Comparison of ENCODE assay signal across 9 cellular contexts in genomic region chr3:108099679-108100428, GRCh38. TPM values are rescaled to one million over a fixed set of nuclear protein-coding genes. Genes with fewer than 3 reads are reported as not detected.
DNase-seq lines count a peak whose midpoint lies in the region; ATAC-seq and TF ChIP-seq lines count a peak whose summit lies in the region.
"Had no signal": no experiment of that assay in that cellular context is flagged by ENCODE, and none has a peak within 500 bp of the region (broad histone marks: within the 10 kb centered on the region; RNA-seq: fewer than 3 reads in every experiment).

No MANE protein-coding gene starts in this region.

- dilution Hi-C loops in IMR-90 (cut with HindIII; ENCODE audit: low sequenced_read_pairs, unreplicated experiment), result no loop called here

- TF ChIP-seq POLR2A in IMR-90 (IDR thresholded peaks at IDR 0.05; ENCODE audit: low read depth, low read length), result no peak

- intact Hi-C loops in IMR-90 (cut with micrococcal nuclease), result loop anchor here (10.0 kb wide), 1 partner anchor 205 kb away; no protein-coding TSS in a partner anchor

- no peak overlapping the region for H2BK20ac ChIP-seq in IMR-90 (ENCODE audit: low read depth, low read length)

- H3K56ac ChIP-seq in IMR-90 (ENCODE audit: extremely low read depth, insufficient read depth, low read length), result no peak overlapping the region

- H2AFZ ChIP-seq in IMR-90 (replicated peaks; ENCODE audit: low read length, poor library complexity) (no peak overlapping the region), hepatocyte (no peak overlapping the region)

- no peak overlapping the region for H2BK120ac ChIP-seq in IMR-90 (ENCODE audit: low read depth, low read length)

- DNase-seq in GDM1 (lab: John Stamatoyannopoulos, UW), result peak; percentile 89
- peak; percentile 6 for DNase-seq in IMR-90
- peak in 2 of 3 experiments; percentile 21 to 22 for DNase-seq in effector memory CD8-positive, alpha-beta T cell
- DNase-seq in 8988T, result no peak
- DNase-seq in hepatocyte (ENCODE audit: low spot score), result no peak
- DNase-seq in GM19240 (ENCODE audit: insufficient read length, low spot score), result no peak

- no peak overlapping the region for H3K18ac ChIP-seq in IMR-90 (ENCODE audit: low read depth, low read length)

- H4K8ac ChIP-seq in IMR-90 (ENCODE audit: low read depth in 2 of 2, low read length in 2 of 2), result no peak overlapping the region

- no peak overlapping the region for H2BK15ac ChIP-seq in IMR-90 (ENCODE audit: low read depth, low read length)

- H3K36me3 ChIP-seq in IMR-90 (ENCODE audit: control insufficient read depth, insufficient read depth, low read length) (no peaks in the 10 kb centered on the region), hepatocyte (replicated peaks; ENCODE audit: insufficient read depth, low read depth) (no peaks in the 10 kb centered on the region)

- no TSS peak for BruUV-seq in IMR-90 (replicated peaks; lab: Mats Ljungman, UMichigan)

- no peak overlapping the region for H3K4ac ChIP-seq in IMR-90 (ENCODE audit: low read depth, low read length)

- peaks cover 27 to 33% of the 10 kb centered on the region in 2 donors for H3K4me1 Mint-ChIP-seq in effector memory CD8-positive, alpha-beta T cell (ENCODE audit: low read depth in 2 of 2)

- H3K27me3 Mint-ChIP-seq in effector memory CD8-positive, alpha-beta T cell, result no peaks in the 10 kb centered on the region

- H3K4me1 ChIP-seq in IMR-90 (ENCODE audit: control insufficient read depth, insufficient read depth, low read length) (peaks cover 10% of the 10 kb centered on the region), hepatocyte (ENCODE audit: insufficient read depth) (no peaks in the 10 kb centered on the region)

- no peak overlapping the region for H2BK5ac ChIP-seq in IMR-90 (ENCODE audit: low read depth, low read length, poor library complexity, severe bottlenecking)

- H3K27ac Mint-ChIP-seq in effector memory CD8-positive, alpha-beta T cell, result peak overlapping the region in 1 of 2 donors; percentile 89

- H3K9me3 ChIP-seq in IMR-90 (ENCODE audit: control insufficient read depth, insufficient read depth, low read length) (no peaks in the 10 kb centered on the region), hepatocyte (ENCODE audit: low read depth) (no peaks in the 10 kb centered on the region)

- H3K23ac ChIP-seq in IMR-90 (ENCODE audit: low read depth, low read length), result peak overlapping the region; percentile 21; the same call in 1 of the 2 replicates

- in situ Hi-C loops in IMR-90 (cut with MboI; ENCODE audit: low sequenced_read_pairs), result no loop called here

- no peaks in the 10 kb centered on the region for H4K20me1 ChIP-seq in IMR-90 (ENCODE audit: insufficient read depth, low read length)
- no peaks in the 10 kb centered on the region for H4K20me1 ChIP-seq in hepatocyte (ENCODE audit: insufficient read depth, poor library complexity, severe bottlenecking)

- no peaks in the 10 kb centered on the region for H3K9me2 ChIP-seq in hepatocyte (replicated peaks; ENCODE audit: insufficient read depth)

- H3K27ac ChIP-seq in IMR-90 (ENCODE audit: insufficient read depth, low read length) (no peak overlapping the region), hepatocyte (no peak overlapping the region)
- H3K27ac ChIP-seq: SK-N-MC had no signal

- H3K9me3 Mint-ChIP-seq in effector memory CD8-positive, alpha-beta T cell, result no peaks in the 10 kb centered on the region

- H4K5ac ChIP-seq in IMR-90 (ENCODE audit: low read depth, low read length), result no peak overlapping the region

- no peaks in the 10 kb centered on the region for H3K79me2 ChIP-seq in hepatocyte

- no peaks in the 10 kb centered on the region for H3K36me3 Mint-ChIP-seq in effector memory CD8-positive, alpha-beta T cell (ENCODE audit: insufficient read depth)

- TF ChIP-seq RAD21 in IMR-90 (IDR thresholded peaks at IDR 0.05; ENCODE audit: low read length), result no peak

- no peaks in the 10 kb centered on the region for H3K79me1 ChIP-seq in IMR-90 (ENCODE audit: low read depth in 1 of 2, low read length in 2 of 2)

- peak; percentile 12 for ATAC-seq in GM19463 (IDR thresholded peaks at IDR 0.05; ENCODE audit: unreplicated experiment)
- ATAC-seq in IMR-90 (ENCODE audit: low read depth), result no peak
- peak; percentile 58 for ATAC-seq in effector memory CD8-positive, alpha-beta T cell (replicated peaks)
- ATAC-seq in HG03175 (IDR thresholded peaks at IDR 0.05; ENCODE audit: unreplicated experiment), result no peak

- H3K4me3 ChIP-seq in IMR-90 (ENCODE audit: insufficient read depth, low read depth, low read length) (no peak overlapping the region), hepatocyte (no peak overlapping the region)
- H3K4me3 ChIP-seq: SK-N-MC had no signal

- no peak overlapping the region for H4K91ac ChIP-seq in IMR-90 (ENCODE audit: insufficient read depth, low read depth, low read length)

- H3K27me3 ChIP-seq in IMR-90 (ENCODE audit: control insufficient read depth, insufficient read depth, low read length) (no peaks in the 10 kb centered on the region), hepatocyte (no peaks in the 10 kb centered on the region)

- CTCF ChIA-PET in IMR-90 (lab: Yijun Ruan, JAX), result interaction anchor here (0.6 kb wide), 1 partner anchor 10 kb away, joined by 3 read pairs; no protein-coding TSS in a partner anchor

- H3K4me2 ChIP-seq in IMR-90 (ENCODE audit: low read depth, low read length) (no peak overlapping the region), hepatocyte (no peak overlapping the region)

- POLR2A ChIA-PET in IMR-90 (lab: Charles Lee; ENCODE audit: unreplicated experiment), result no interaction called here

- H3K9me1 ChIP-seq in IMR-90 (ENCODE audit: insufficient read depth, low read length), result no peaks in the 10 kb centered on the region

- TF ChIP-seq CTCF in IMR-90 (conservative IDR thresholded peaks at IDR 0.05; ENCODE audit: low read depth, low read length) (no peak), hepatocyte (IDR thresholded peaks at IDR 0.05; ENCODE audit: poor library complexity) (no peak)

- no CpG with 5 or more reads among the region's 9 CpGs for WGBS in IMR-90 (ENCODE audit: extremely low coverage in 2 of 2, insufficient read length in 1 of 2), 2 experiments
- WGBS in hepatocyte (ENCODE audit: low lambda C conversion rate, missing lambda C conversion rate), result 90% methylated on average over 9 of the region's 9 CpGs

- H2AK9ac ChIP-seq in IMR-90 (replicated peaks; ENCODE audit: low read depth, low read length, poor library complexity), result no peak overlapping the region

- peak overlapping the region; percentile 66 for H3K14ac ChIP-seq in IMR-90 (replicated peaks; ENCODE audit: low read depth, low read length)

- H3K9ac ChIP-seq in IMR-90 (ENCODE audit: low read depth, low read length), result no peak overlapping the region

- H3K4me3 Mint-ChIP-seq in effector memory CD8-positive, alpha-beta T cell, result peak overlapping the region; percentile 20 to 57

- H2AK5ac ChIP-seq in IMR-90 (ENCODE audit: low read depth, low read length), result no peak overlapping the region

TF ChIP-seq in IMR-90, 13 proteins besides CTCF, POLR2A, EP300 and RAD21:
- TF ChIP-seq MAZ (IDR thresholded peaks at IDR 0.05; ENCODE audit: borderline replicate concordance, low read depth, low read length), result no peak
- TF ChIP-seq ELK1 (IDR thresholded peaks at IDR 0.05; ENCODE audit: borderline replicate concordance, low read depth, low read length), result no peak
- TF ChIP-seq MXI1 (IDR thresholded peaks at IDR 0.05; ENCODE audit: borderline replicate concordance, low read depth, low read length), result no peak
- no peak for TF ChIP-seq NFE2L2 (IDR thresholded peaks at IDR 0.05; ENCODE audit: low read depth, low read length)
- TF ChIP-seq SMC3 (IDR thresholded peaks at IDR 0.05; ENCODE audit: low read depth, low read length), result no peak
- no peak for TF ChIP-seq RCOR1 (IDR thresholded peaks at IDR 0.05; ENCODE audit: insufficient replicate concordance, low read length)
- TF ChIP-seq CEBPB (IDR thresholded peaks at IDR 0.05; ENCODE audit: low read depth, low read length), result no peak
- no peak for TF ChIP-seq MAFK (IDR thresholded peaks at IDR 0.05; ENCODE audit: low read depth, low read length)
- no peak for TF ChIP-seq USF2 (IDR thresholded peaks at IDR 0.05; ENCODE audit: low read depth, low read length)
- TF ChIP-seq BHLHE40 (IDR thresholded peaks at IDR 0.05; ENCODE audit: low read depth, low read length), result no peak
- TF ChIP-seq RFX5 (IDR thresholded peaks at IDR 0.05; ENCODE audit: low read depth, low read length), result no peak
- TF ChIP-seq FOS (IDR thresholded peaks at IDR 0.05; ENCODE audit: low read depth, low read length), result no peak
- no peak for TF ChIP-seq CHD1 (IDR thresholded peaks at IDR 0.05; ENCODE audit: low read depth, low read length)

RNA-seq across cellular contexts. Expression of gene CD47, which starts 9.0 kb away (rescaled TPM):
- total RNA-seq in IMR-90 (2012; rRNA removed), result 52.0 and 110 TPM in 2 replicates
- polyA plus RNA-seq in IMR-90 (2012; rRNA removed), result 32.2 and 45.9 TPM in 2 replicates
- polyA plus RNA-seq in IMR-90 (2012; cell fraction: cytosol; rRNA removed), result 21.8 and 23.3 TPM in 2 replicates
- polyA plus RNA-seq in IMR-90 (2012; cell fraction: nucleus; rRNA removed; ENCODE audit: low replicate concordance), result 14.8 and 56.7 TPM in 2 replicates
- 68.6 and 101 TPM in 2 replicates for total RNA-seq in hepatocyte
- polyA plus RNA-seq in hepatocyte, result 81.7 and 94.0 TPM in 2 replicates

Comparison
In these comparisons a context has a peak if more than half of its experiments do, and no peak if none do; other contexts are left out.
1. DNase-seq: peak in GDM1 (single experiment), IMR-90 (single experiment) and effector memory CD8-positive, alpha-beta T cell (2 of 3); none in 8988T (single experiment), hepatocyte (single experiment) and GM19240 (single experiment).
2. ATAC-seq: peak in GM19463 (single experiment) and effector memory CD8-positive, alpha-beta T cell (single experiment); none in IMR-90 (single experiment) and HG03175 (single experiment).